ENCODE assay signal across 8 cellular contexts in genomic region chr21:32728455-32729237, GRCh38. TPM values are rescaled to one million over a fixed set of nuclear protein-coding genes. Genes with fewer than 3 reads are reported as not detected.
DNase-seq lines count a peak whose midpoint lies in the region; ATAC-seq and TF ChIP-seq lines count a peak whose summit lies in the region.

No MANE protein-coding gene starts in this region.

- no peaks in the 10 kb centered on the region for H3K9me3 Mint-ChIP-seq in activated CD8-positive, alpha-beta T cell treated with anti-CD3 and anti-CD28 coated beads, Interleukin-2, amount 10 ng/mL, durations not matched to agents 7 days and 5 days (ENCODE audit: insufficient read depth)

- no peak for TF ChIP-seq POLR2A in stomach (IDR thresholded peaks at IDR 0.05)

- peak overlapping the region; percentile 81 for H3K27ac ChIP-seq in DND-41 (ENCODE audit: low read length)
- no peak overlapping the region for H3K27ac ChIP-seq in iPS-20b (ENCODE audit: low read length)
- peak overlapping the region; percentile 92 to 97 (median 94) for H3K27ac ChIP-seq in stomach

- H3K79me2 ChIP-seq in DND-41 (ENCODE audit: insufficient read depth, low read length), result peaks cover 26% of the 10 kb centered on the region

- H3K36me3 ChIP-seq in DND-41 (ENCODE audit: insufficient read depth, low read length) (peaks cover 8% of the 10 kb centered on the region; the same call in 1 of the 2 replicates), iPS-20b (ENCODE audit: insufficient read depth, low read depth, low read length) (peaks cover 11% of the 10 kb centered on the region; the same call in 1 of the 2 replicates), stomach (peaks cover 6 to 22% (median 19%) of the 10 kb centered on the region in 4 donors)

- peaks cover 30% of the 10 kb centered on the region for H3K4me1 Mint-ChIP-seq in activated CD8-positive, alpha-beta T cell treated with anti-CD3 and anti-CD28 coated beads, Interleukin-2, amount 10 ng/mL, durations not matched to agents 7 days and 5 days (ENCODE audit: low read depth)

- no peaks in the 10 kb centered on the region for H3K27me3 ChIP-seq in DND-41 (ENCODE audit: insufficient read depth, low read length, poor library complexity)
- no peaks in the 10 kb centered on the region for H3K27me3 ChIP-seq in iPS-20b (ENCODE audit: insufficient read depth, low read length)
- no peaks in the 10 kb centered on the region for H3K27me3 ChIP-seq in stomach

- no peaks in the 10 kb centered on the region for H4K20me1 ChIP-seq in DND-41 (ENCODE audit: insufficient read depth, low read length)

- peak overlapping the region; percentile 96 for H2AFZ ChIP-seq in DND-41 (ENCODE audit: low read depth, low read length)

- CTCF ChIA-PET in activated CD8-positive, alpha-beta T cell treated with anti-CD3 and anti-CD28 coated beads, Interleukin-2, amount 10 ng/mL, durations not matched to agents 7 days and 5 days (lab: Charles Lee), result interaction anchor here (1.0 to 1.9 kb wide), 4 partner anchors 16 to 43 kb away, joined by 3 to 15 read pairs (median 5); partner anchors contain the start of gene PAXBP1

- intact Hi-C loops in stomach (cut with DNase I; ENCODE audit: low total_unique reads), result no loop called here

- peak overlapping the region; percentile 96 for H3K4me3 Mint-ChIP-seq in activated CD8-positive, alpha-beta T cell treated with anti-CD3 and anti-CD28 coated beads, Interleukin-2, amount 10 ng/mL, durations not matched to agents 7 days and 5 days

- TF ChIP-seq CTCF in DND-41 (IDR thresholded peaks at IDR 0.05; ENCODE audit: borderline replicate concordance, extremely low read depth, low read length, poor library complexity, severe bottlenecking) (no peak), HFF-Myc (IDR thresholded peaks at IDR 0.05; ENCODE audit: low read depth, low read length, missing control alignments) (no peak), stomach (IDR thresholded peaks at IDR 0.05) (no peak)

- H3K36me3 Mint-ChIP-seq in activated CD8-positive, alpha-beta T cell treated with anti-CD3 and anti-CD28 coated beads, Interleukin-2, amount 10 ng/mL, durations not matched to agents 7 days and 5 days (ENCODE audit: low read depth), result peaks cover 15% of the 10 kb centered on the region

- H3K27ac Mint-ChIP-seq in activated CD8-positive, alpha-beta T cell treated with anti-CD3 and anti-CD28 coated beads, Interleukin-2, amount 10 ng/mL, durations not matched to agents 7 days and 5 days, result peak overlapping the region; percentile 97

- peak overlapping the region; percentile 81 for H3K4me2 ChIP-seq in DND-41 (ENCODE audit: insufficient read depth, low read length)

- H3K9ac ChIP-seq in DND-41 (ENCODE audit: low read depth, low read length), result peak overlapping the region; percentile 81
- peak overlapping the region; percentile 72; the same call in 1 of the 2 replicates for H3K9ac ChIP-seq in iPS-20b (ENCODE audit: low read depth, low read length)

- H3K9me3 ChIP-seq in DND-41 (ENCODE audit: insufficient read depth, low read length, severe bottlenecking) (no peaks in the 10 kb centered on the region), iPS-20b (ENCODE audit: insufficient read depth, low read depth, low read length) (no peaks in the 10 kb centered on the region), stomach (no peaks in the 10 kb centered on the region)

- H3K27me3 Mint-ChIP-seq in activated CD8-positive, alpha-beta T cell treated with anti-CD3 and anti-CD28 coated beads, Interleukin-2, amount 10 ng/mL, durations not matched to agents 7 days and 5 days (ENCODE audit: low read depth), result no peaks in the 10 kb centered on the region

- POLR2A ChIA-PET in activated CD8-positive, alpha-beta T cell treated with anti-CD3 and anti-CD28 coated beads, Interleukin-2, amount 10 ng/mL, durations not matched to agents 7 days and 5 days (lab: Charles Lee), result interaction anchor here (1.1 to 2.2 kb wide), 5 partner anchors 13 to 116 kb away, joined by 4 to 31 read pairs (median 9); partner anchors contain the start of genes CFAP298 and PAXBP1

- 14 to 18% (median 15%) methylated on average over 15 to 16 of the region's 16 CpGs for WGBS in stomach, 5 donors

- ATAC-seq in DND-41 (ENCODE audit: insufficient read depth, low read depth) (no peak), GM18502 (IDR thresholded peaks at IDR 0.05; ENCODE audit: poor library complexity, unreplicated experiment) (no peak), HG03460 (IDR thresholded peaks at IDR 0.05; ENCODE audit: unreplicated experiment) (no peak), HG03025 (IDR thresholded peaks at IDR 0.05; ENCODE audit: low FRiP score, unreplicated experiment) (no peak)
- no peak for ATAC-seq in activated CD8-positive, alpha-beta T cell treated with anti-CD3 and anti-CD28 coated beads, Interleukin-2, amount 10 ng/mL, durations not matched to agents 7 days and 5 days

- H3K4me1 ChIP-seq in DND-41 (ENCODE audit: insufficient read depth, low read length) (peaks cover 26% of the 10 kb centered on the region), iPS-20b (ENCODE audit: insufficient read depth, low read length) (no peaks in the 10 kb centered on the region), stomach (peaks cover 5 to 37% (median 20%) of the 10 kb centered on the region in 4 donors)

- H3K4me3 ChIP-seq in DND-41 (ENCODE audit: low read depth in 1 of 2, low read length in 2 of 2) (peak overlapping the region; percentile 72 to 77), HFF-Myc (replicated peaks; ENCODE audit: low read depth, low read length) (peak overlapping the region; percentile 83), iPS-20b (ENCODE audit: low read length) (peak overlapping the region; percentile 75), stomach (peak overlapping the region; percentile 71 to 99 (median 86))

- TF ChIP-seq EP300 in stomach (IDR thresholded peaks at IDR 0.05), result no peak

- no peak for DNase-seq in DND-41
- DNase-seq in HFF-Myc (ENCODE audit: extremely low read depth, low read depth), result no peak
- no peak for DNase-seq in activated CD8-positive, alpha-beta T cell treated with anti-CD3 and anti-CD28 coated beads, Interleukin-2, amount 10 ng/mL, durations not matched to agents 7 days and 5 days
- no peak for DNase-seq in stomach

RNA-seq across cellular contexts. Expression of gene SYNJ1, which starts 0.8 kb away (rescaled TPM):
- total RNA-seq in activated CD8-positive, alpha-beta T cell treated with anti-CD3 and anti-CD28 coated beads, Interleukin-2, amount 10 ng/mL, durations not matched to agents 7 days and 5 days, result 10 to 100 TPM; 16.0 to 21.8 TPM
- total RNA-seq in stomach, result 100 to 1,000 TPM in 1 of 5 donors, 10 to 100 TPM in 2, 1 to 10 TPM in 1, under 1 TPM in 1; 0.89 to 245 (median 11.2) TPM
- 1 to 10 TPM; 2.3 to 3.7 (median 3.4) TPM for polyA plus RNA-seq in stomach

RNA-seq across cellular contexts. Expression of gene PAXBP1, which starts 42.9 kb away (rescaled TPM):
- total RNA-seq in activated CD8-positive, alpha-beta T cell treated with anti-CD3 and anti-CD28 coated beads, Interleukin-2, amount 10 ng/mL, durations not matched to agents 7 days and 5 days, result 10 to 100 TPM; 48.4 to 52.7 TPM
- 100 to 1,000 TPM in 2 of 5 donors, 10 to 100 TPM in 3; 53.2 to 106 (median 82.6) TPM for total RNA-seq in stomach
- 10 to 100 TPM in 1 of 3 donors, 1 to 10 TPM in 2; 6.0 to 19.6 (median 7.6) TPM for polyA plus RNA-seq in stomach
